In genomic region chr18:32337347-32337746, GRCh38 we compare ENCODE assay signal across 28 cellular contexts.
"Had no signal": no experiment of that assay in that cellular context is flagged by ENCODE, and none has a peak within 500 bp of the region (broad histone marks: within the 10 kb centered on the region; RNA-seq: fewer than 3 reads in every experiment).

No MANE protein-coding gene starts in this region.

- H3K9me3 ChIP-seq: left ventricle myocardium inferior, mucosa of descending colon, pancreas, prostate gland, suprapubic skin, thoracic aorta, tibial nerve, upper lobe of left lung, vagina had no signal

- H3K4me3 Mint-ChIP-seq: immature natural killer cell; naive thymus-derived CD4-positive, alpha-beta T cell; nephron; neural crest cell; stimulated activated effector memory CD8-positive, alpha-beta T cell treated with anti-CD3 and anti-CD28 coated beads, Interleukin-12 subunit alpha, Interleukin-12 subunit beta, amount 100 ng/mL, for 72 hours; stimulated activated naive CD8-positive, alpha-beta T cell treated with anti-CD3 and anti-CD28 coated beads, Interleukin-15, Interleukin-2, amounts not matched to agents 100 ng/mL and 50 ng/mL, for 24 hours had no signal

- H3K4me1 Mint-ChIP-seq: immature natural killer cell; naive thymus-derived CD4-positive, alpha-beta T cell; nephron; neural crest cell; stimulated activated effector memory CD8-positive, alpha-beta T cell treated with anti-CD3 and anti-CD28 coated beads, Interleukin-12 subunit alpha, Interleukin-12 subunit beta, amount 100 ng/mL, for 72 hours had no signal

- FAIRE-seq: islet of Langerhans, pancreas had no signal

- H3K4me1 ChIP-seq: prostate gland, spleen, suprapubic skin, vagina had no signal

- H3K36me3 Mint-ChIP-seq: immature natural killer cell; naive thymus-derived CD4-positive, alpha-beta T cell; stimulated activated effector memory CD8-positive, alpha-beta T cell treated with anti-CD3 and anti-CD28 coated beads, Interleukin-12 subunit alpha, Interleukin-12 subunit beta, amount 100 ng/mL, for 72 hours had no signal

- H3K4me3 ChIP-seq: left ventricle myocardium inferior, lung, mucosa of descending colon, pancreas, prostate gland, skin epidermis, spleen, suprapubic skin, thoracic aorta, tibial nerve, upper lobe of left lung, vagina had no signal

- H3K36me3 ChIP-seq: left ventricle myocardium inferior, pancreas, prostate gland, spleen, suprapubic skin, thoracic aorta, upper lobe of left lung, vagina had no signal

- ATAC-seq: mucosa of descending colon; naive thymus-derived CD4-positive, alpha-beta T cell; pancreas; right cardiac atrium; sciatic nerve; stimulated activated effector memory CD8-positive, alpha-beta T cell treated with anti-CD3 and anti-CD28 coated beads, Interleukin-12 subunit alpha, Interleukin-12 subunit beta, amount 100 ng/mL, for 72 hours had no signal

- H3K9me3 Mint-ChIP-seq: nephron; stimulated activated effector memory CD8-positive, alpha-beta T cell treated with anti-CD3 and anti-CD28 coated beads, Interleukin-12 subunit alpha, Interleukin-12 subunit beta, amount 100 ng/mL, for 72 hours; stimulated activated naive CD8-positive, alpha-beta T cell treated with anti-CD3 and anti-CD28 coated beads, Interleukin-15, Interleukin-2, amounts not matched to agents 100 ng/mL and 50 ng/mL, for 24 hours had no signal

- H3K27ac Mint-ChIP-seq: immature natural killer cell; naive thymus-derived CD4-positive, alpha-beta T cell; nephron; stimulated activated effector memory CD8-positive, alpha-beta T cell treated with anti-CD3 and anti-CD28 coated beads, Interleukin-12 subunit alpha, Interleukin-12 subunit beta, amount 100 ng/mL, for 72 hours; stimulated activated naive CD8-positive, alpha-beta T cell treated with anti-CD3 and anti-CD28 coated beads, Interleukin-15, Interleukin-2, amounts not matched to agents 100 ng/mL and 50 ng/mL, for 24 hours had no signal

- DNase-seq: hypothalamus; immature natural killer cell; left ventricle myocardium inferior; mesendoderm; midbrain; mucosa of descending colon; naive thymus-derived CD4-positive, alpha-beta T cell; nucleus accumbens; pancreas; retina; right cardiac atrium; spleen; stimulated activated CD4-positive, alpha-beta T cell treated with anti-CD3 and anti-CD28 coated beads, Interleukin-4, amount 100 ng/mL, for 24 hours; stimulated activated naive CD4-positive, alpha-beta T cell; upper lobe of left lung had no signal

- H3K27me3 Mint-ChIP-seq: stimulated activated naive CD8-positive, alpha-beta T cell treated with anti-CD3 and anti-CD28 coated beads, Interleukin-15, Interleukin-2, amounts not matched to agents 100 ng/mL and 50 ng/mL, for 24 hours had no signal

- H3K27ac ChIP-seq: left ventricle myocardium inferior, pancreas, prostate gland, skin epidermis, spleen, suprapubic skin, thoracic aorta, tibial nerve, upper lobe of left lung, vagina had no signal

- H3K27me3 ChIP-seq: pancreas, suprapubic skin, tibial nerve, upper lobe of left lung, vagina had no signal
